Comparison of ENCODE assay signal across 10 cellular contexts in the genomic region with DNA sequence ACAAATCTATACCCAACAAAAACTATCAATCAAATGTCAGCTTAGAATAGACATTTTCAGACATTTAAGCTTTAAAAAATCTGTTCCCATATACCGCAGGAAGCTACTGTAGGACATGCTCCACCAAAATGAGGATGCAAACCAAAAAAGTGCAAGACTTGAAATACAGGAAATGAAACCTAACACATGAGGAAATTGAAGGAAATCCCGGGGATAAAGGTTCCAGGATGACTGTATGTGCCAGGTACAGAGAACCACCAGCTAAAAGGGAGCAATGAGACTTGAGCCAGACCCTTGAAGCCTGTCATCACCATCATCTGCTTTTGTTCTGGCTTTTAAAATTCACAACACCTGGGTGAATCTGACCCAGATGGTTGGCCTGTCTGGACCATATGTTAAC. TPM values are rescaled to one million over a fixed set of nuclear protein-coding genes. Genes with fewer than 3 reads are reported as not detected.
DNase-seq lines count a peak whose midpoint lies in the region; ATAC-seq and TF ChIP-seq lines count a peak whose summit lies in the region.
"Had no signal": no experiment of that assay in that cellular context is flagged by ENCODE, and none has a peak within 500 bp of the region (broad histone marks: within the 10 kb centered on the region; RNA-seq: fewer than 3 reads in every experiment).

No MANE protein-coding gene starts in this region.

- CTCF ChIA-PET in PC-3 (lab: Charles Lee): no interaction called here
- CTCF ChIA-PET in A673 (lab: Charles Lee): no interaction called here

- H3K36me3 ChIP-seq in DOHH2 (ENCODE audit: control insufficient read depth, low read length) (peaks cover 10% of the 10 kb centered on the region; the same call in 1 of the 2 replicates), PC-3 (ENCODE audit: low read depth, low read length) (no peaks in the 10 kb centered on the region), esophagus squamous epithelium (peaks cover 0 to 25% (median 0%) of the 10 kb centered on the region in 3 donors), A673 (ENCODE audit: insufficient read depth, low read length, poor library complexity, severe bottlenecking) (no peaks in the 10 kb centered on the region)

- POLR2A ChIA-PET in PC-3 (lab: Charles Lee; ENCODE audit: unreplicated experiment): no interaction called here
- POLR2A ChIA-PET in A673 (lab: Charles Lee; ENCODE audit: low non-redundant PET): no interaction called here

- 0 out of 2 replicates have a peak, but pooled peaks cover 6% of the 10 kb centered on the region for H4K20me1 ChIP-seq in DOHH2 (ENCODE audit: control insufficient read depth, insufficient read depth, low read depth, low read length)
- H4K20me1 ChIP-seq in PC-3 (ENCODE audit: low read length): peaks cover 8% of the 10 kb centered on the region; the same call in 1 of the 2 replicates

- H3K9me3 ChIP-seq in DOHH2 (ENCODE audit: control insufficient read depth, insufficient read depth, low read length): no peaks in the 10 kb centered on the region
- H3K9me3 ChIP-seq in PC-3 (ENCODE audit: low read length): no peaks in the 10 kb centered on the region
- H3K9me3 ChIP-seq in esophagus squamous epithelium: no peaks in the 10 kb centered on the region
- no peaks in the 10 kb centered on the region for H3K9me3 ChIP-seq in A673 (ENCODE audit: low read depth, low read length, poor library complexity, severe bottlenecking)

- BruUV-seq in PC-3 (replicated peaks; lab: Mats Ljungman, UMichigan) (no TSS peak), A673 (replicated peaks; lab: Mats Ljungman, UMichigan) (no TSS peak)

- no peak overlapping the region for H3K9ac ChIP-seq in PC-3 (ENCODE audit: low read length)

- no peak for ATAC-seq in PC-3

- no peaks in the 10 kb centered on the region for H3K27me3 ChIP-seq in DOHH2 (ENCODE audit: control insufficient read depth, low read length)
- no peaks in the 10 kb centered on the region for H3K27me3 ChIP-seq in PC-3 (ENCODE audit: low read length)
- H3K27me3 ChIP-seq in esophagus squamous epithelium: no peaks in the 10 kb centered on the region
- no peaks in the 10 kb centered on the region for H3K27me3 ChIP-seq in A673 (replicated peaks; ENCODE audit: insufficient read depth, low read depth, low read length, poor library complexity)

- peaks cover 61% of the 10 kb centered on the region for H3K79me2 ChIP-seq in DOHH2 (ENCODE audit: control insufficient read depth, low read length)
- peaks cover 79% of the 10 kb centered on the region for H3K79me2 ChIP-seq in PC-3 (ENCODE audit: low read length)

- H3F3A ChIP-seq in DOHH2 (ENCODE audit: control insufficient read depth, insufficient read depth) (peaks cover 8% of the 10 kb centered on the region; the same call in 1 of the 2 replicates), PC-3 (ENCODE audit: low read length, unreplicated experiment) (no peaks in the 10 kb centered on the region)

- DNase-seq in PC-3: peak; percentile 22
- no peak for DNase-seq in esophagus squamous epithelium (lab: John Stamatoyannopoulos, UW)
- DNase-seq in NCI-H1694 (lab: John Stamatoyannopoulos, UW): no peak
- DNase-seq in GM03348 (ENCODE audit: low spot score): no peak
- DNase-seq in activated CD4-positive, CD25-positive, alpha-beta regulatory T cell treated with anti-CD3 and anti-CD28 coated beads, Interleukin-2, amount 50 U/mL, for 72 hours: no peak
- DNase-seq in A673 (ENCODE audit: low spot score): no peak
- DNase-seq: islet precursor cell, trophoblast cell had no signal

- H3K27ac ChIP-seq in C4-2B: peak overlapping the region; percentile 28; the same call in 1 of the 2 replicates
- H3K27ac ChIP-seq in DOHH2 (ENCODE audit: low read depth, low read length): no peak overlapping the region
- H3K27ac ChIP-seq in PC-3 (ENCODE audit: low read length): no peak overlapping the region
- peak overlapping the region in 3 of 4 donors; percentile 3 to 35 (median 24) for H3K27ac ChIP-seq in esophagus squamous epithelium
- H3K27ac ChIP-seq in A673 (ENCODE audit: low read depth, low read length, poor library complexity, severe bottlenecking): no peak overlapping the region

- 0 out of 2 replicates have a peak overlapping the region, but pooled peaks have one; percentile 2 for H3K4me2 ChIP-seq in DOHH2 (ENCODE audit: low read length)
- no peak overlapping the region for H3K4me2 ChIP-seq in PC-3 (ENCODE audit: low read length)

- no peak for TF ChIP-seq POLR2A in esophagus squamous epithelium (IDR thresholded peaks at IDR 0.05)

- H3K4me3 ChIP-seq in DOHH2 (ENCODE audit: low read length): no peak overlapping the region
- no peak overlapping the region for H3K4me3 ChIP-seq in PC-3 (ENCODE audit: low read length)
- no peak overlapping the region for H3K4me3 ChIP-seq in esophagus squamous epithelium
- H3K4me3 ChIP-seq in A673 (ENCODE audit: low read depth, low read length, poor library complexity, severe bottlenecking): no peak overlapping the region

- H3K4me1 ChIP-seq in DOHH2 (ENCODE audit: control insufficient read depth, low read length) (peaks cover 49% of the 10 kb centered on the region), PC-3 (ENCODE audit: insufficient read depth, low read length) (0 out of 2 replicates have a peak, but pooled peaks cover under 1% of the 10 kb centered on the region), esophagus squamous epithelium (peaks cover 0 to 45% (median 11%) of the 10 kb centered on the region in 3 donors), A673 (ENCODE audit: insufficient read depth, low read length, poor library complexity, severe bottlenecking) (peaks cover 3% of the 10 kb centered on the region)

- intact Hi-C loops in PC-3 (cut with micrococcal nuclease) (no loop called here), esophagus squamous epithelium (cut with DNase I) (no loop called here), A673 (cut with micrococcal nuclease; ENCODE audit: unreplicated experiment) (no loop called here)

- H3K9me2 ChIP-seq in DOHH2 (replicated peaks; ENCODE audit: control insufficient read depth, low read length): no peaks in the 10 kb centered on the region
- no peaks in the 10 kb centered on the region for H3K9me2 ChIP-seq in PC-3 (replicated peaks; ENCODE audit: low read length)

- no peak overlapping the region for H2AFZ ChIP-seq in PC-3 (ENCODE audit: low read length)

- TF ChIP-seq CTCF in C4-2B (conservative IDR thresholded peaks at IDR 0.05) (no peak), DOHH2 (IDR thresholded peaks at IDR 0.05; ENCODE audit: low read depth, low read length, poor library complexity, severe bottlenecking) (no peak), PC-3 (conservative IDR thresholded peaks at IDR 0.05; ENCODE audit: low read depth, low read length) (no peak), esophagus squamous epithelium (IDR thresholded peaks at IDR 0.05) (no peak), A673 (conservative IDR thresholded peaks at IDR 0.05; ENCODE audit: low read depth, low read length) (no peak)

- 40 to 48% methylated on average over 2 of the region's 2 CpGs for WGBS in esophagus squamous epithelium, 2 donors

RNA-seq across cellular contexts. Expression of a gene that starts 21.4 kb away (rescaled TPM):
- total RNA-seq in PC-3 (2014; rRNA removed) (51.9 and 106 TPM in 2 replicates), esophagus squamous epithelium (100 to 1,000 TPM in 3 of 4 donors, 10 to 100 TPM in 1; 63.0 to 157 (median 124) TPM), A673 (2021) (105 and 109 TPM in 2 replicates)

RNA-seq across cellular contexts. Expression of a gene that starts 39.3 kb away (rescaled TPM):
- total RNA-seq in PC-3 (2014; rRNA removed) (66.8 and 82.9 TPM in 2 replicates), esophagus squamous epithelium (10 to 100 TPM; 33.0 to 60.8 (median 40.4) TPM), A673 (2021) (93.1 and 109 TPM in 2 replicates)

RNA-seq across cellular contexts. Expression of a gene that starts 39.4 kb away (rescaled TPM):
- total RNA-seq in PC-3 (2014; rRNA removed): 4.1 and 5.6 TPM in 2 replicates
- 10 to 100 TPM in 1 of 4 donors, 1 to 10 TPM in 3; 4.3 to 10.4 (median 6.4) TPM for total RNA-seq in esophagus squamous epithelium
- total RNA-seq in A673 (2021): 4.7 and 6.6 TPM in 2 replicates

RNA-seq across cellular contexts. Expression of a gene that starts 53.8 kb away (rescaled TPM):
- total RNA-seq in PC-3 (2014; rRNA removed): 17.2 and 22.7 TPM in 2 replicates
- total RNA-seq in esophagus squamous epithelium: 10 to 100 TPM in 2 of 4 donors, 1 to 10 TPM in 2; 6.0 to 27.7 (median 10.4) TPM
- total RNA-seq in A673 (2021): 2.3 and 3.9 TPM in 2 replicates

Comparison
In these comparisons a context has a peak if more than half of its experiments do, and no peak if none do; other contexts are left out.
1. H3K27ac ChIP-seq: peak in C4-2B (single experiment) and esophagus squamous epithelium (3 of 4); none in DOHH2 (single experiment), PC-3 (single experiment) and A673 (single experiment).